10 cellular contexts compared by ENCODE assay signal in genomic region chr17:77098884-77099545, GRCh38. TPM values are rescaled to one million over a fixed set of nuclear protein-coding genes. Genes with fewer than 3 reads are reported as not detected.
DNase-seq lines count a peak whose midpoint lies in the region; ATAC-seq and TF ChIP-seq lines count a peak whose summit lies in the region.
"Had no signal": no experiment of that assay in that cellular context is flagged by ENCODE, and none has a peak within 500 bp of the region (broad histone marks: within the 10 kb centered on the region; RNA-seq: fewer than 3 reads in every experiment).

No MANE protein-coding gene starts in this region.

- peak overlapping the region; percentile 70 for H3K27ac Mint-ChIP-seq in activated T-cell treated with anti-CD3 and anti-CD28 coated beads, Interleukin-2, amount 50 U/mL, for 24 hours

- DNase-seq in activated T-cell treated with anti-CD3 and anti-CD28 coated beads, Interleukin-2, amount 50 U/mL, for 24 hours: no peak
- no peak for DNase-seq in activated T-cell treated with anti-CD3 and anti-CD28 coated beads for 4 hours
- DNase-seq in breast epithelium (ENCODE audit: low spot score in 2 of 2): peak in 1 of 2 donors; percentile 60
- DNase-seq in left lobe of liver (ENCODE audit: low spot score): peak; percentile 70
- peak; percentile 37 for DNase-seq in transverse colon
- DNase-seq in DMS114 treated with DMSO at 0.1 percent for 48 hours (lab: John Stamatoyannopoulos, UW; ENCODE audit: unreplicated experiment): no peak
- DNase-seq in iPS-NIHi7 (ENCODE audit: extremely low spot score): no peak
- DNase-seq in HT-29 (ENCODE audit: low spot score): no peak
- DNase-seq: DND-41 had no signal

- H3K9me3 Mint-ChIP-seq in activated T-cell treated with anti-CD3 and anti-CD28 coated beads, Interleukin-2, amount 50 U/mL, for 24 hours: no peaks in the 10 kb centered on the region

- intact Hi-C loops in breast epithelium (cut with DNase I; ENCODE audit: low total_unique reads) (no loop called here), transverse colon (cut with DNase I; ENCODE audit: low total_unique reads) (no loop called here)

- TF ChIP-seq POLR2A in breast epithelium (IDR thresholded peaks at IDR 0.05): no peak
- no peak for TF ChIP-seq POLR2A in transverse colon (IDR thresholded peaks at IDR 0.05)

- in situ Hi-C loops in transverse colon (cut with MboI; ENCODE audit: low pct_ligation_motif_present in 1 of 4, low pct_unique_long_range_greater_than_20kb in 1 of 4, low sequenced_read_pairs in 3 of 4): no loop called here

- peaks cover 44% of the 10 kb centered on the region for H3K4me1 Mint-ChIP-seq in activated T-cell treated with anti-CD3 and anti-CD28 coated beads, Interleukin-2, amount 50 U/mL, for 24 hours (ENCODE audit: low read depth)

- no peak overlapping the region for H3K4me3 Mint-ChIP-seq in activated T-cell treated with anti-CD3 and anti-CD28 coated beads, Interleukin-2, amount 50 U/mL, for 24 hours

- H3K4me1 ChIP-seq in breast epithelium (peaks cover 0 to 11% of the 10 kb centered on the region in 2 donors), transverse colon (peaks cover 0 to 40% (median 29%) of the 10 kb centered on the region in 4 donors)

- ATAC-seq in left lobe of liver: peak; percentile 87

- TF ChIP-seq EP300 in transverse colon (IDR thresholded peaks at IDR 0.05; ENCODE audit: low read depth): no peak

- TF ChIP-seq CTCF in breast epithelium (IDR thresholded peaks at IDR 0.05) (no peak), transverse colon (IDR thresholded peaks at IDR 0.05) (no peak)

- H3K9me3 ChIP-seq in breast epithelium: no peaks in the 10 kb centered on the region
- H3K9me3 ChIP-seq in transverse colon: no peaks in the 10 kb centered on the region
- H3K9me3 ChIP-seq: SJSA1 had no signal

- H3K27me3 Mint-ChIP-seq in activated T-cell treated with anti-CD3 and anti-CD28 coated beads, Interleukin-2, amount 50 U/mL, for 24 hours: no peaks in the 10 kb centered on the region

- H3K36me3 ChIP-seq in breast epithelium: no peaks in the 10 kb centered on the region
- H3K36me3 ChIP-seq in transverse colon: peaks cover 0 to 10% (median 2%) of the 10 kb centered on the region in 4 donors

- peak overlapping the region; percentile 65 to 73 for H3K27ac ChIP-seq in breast epithelium
- H3K27ac ChIP-seq in transverse colon: peak overlapping the region; percentile 60 to 88 (median 68)
- H3K27ac ChIP-seq: SJSA1 had no signal

- H3K27me3 ChIP-seq in breast epithelium (no peaks in the 10 kb centered on the region), transverse colon (no peaks in the 10 kb centered on the region)
- H3K27me3 ChIP-seq: SJSA1 had no signal

- H3K36me3 Mint-ChIP-seq in activated T-cell treated with anti-CD3 and anti-CD28 coated beads, Interleukin-2, amount 50 U/mL, for 24 hours (ENCODE audit: low read depth): peaks cover 76% of the 10 kb centered on the region

- H3K4me3 ChIP-seq in breast epithelium: no peak overlapping the region
- H3K4me3 ChIP-seq in transverse colon: no peak overlapping the region
- H3K4me3 ChIP-seq: SJSA1 had no signal

- 27 to 51% methylated on average over 6 to 9 of the region's 9 CpGs for WGBS in transverse colon (ENCODE audit: low coverage in 1 of 2), 2 donors

RNA-seq across cellular contexts. Expression of gene SEC14L1, which starts 41.8 kb away (rescaled TPM):
- total RNA-seq in breast epithelium: 100 to 1,000 TPM in 1 of 3 donors, 10 to 100 TPM in 2; 52.2 to 106 (median 59.6) TPM
- 20.1 TPM for total RNA-seq in left lobe of liver
- total RNA-seq in transverse colon: 10 to 100 TPM; 16.8 to 34.6 (median 23.8) TPM
- total RNA-seq in HT-29 (2014; rRNA removed; shearing (Covaris generic)): 13.9 and 16.1 TPM in 2 replicates

Comparison
In these comparisons a context has a peak if more than half of its experiments do, and no peak if none do; other contexts are left out.
1. DNase-seq: peak in left lobe of liver (single experiment) and transverse colon (single experiment); none in activated T-cell treated with anti-CD3 and anti-CD28 coated beads, Interleukin-2, amount 50 U/mL, for 24 hours (single experiment), activated T-cell treated with anti-CD3 and anti-CD28 coated beads for 4 hours (single experiment), DMS114 treated with DMSO at 0.1 percent for 48 hours (single experiment), iPS-NIHi7 (single experiment) and HT-29 (single experiment).